1 cellular context compared by ENCODE assay signal in genomic region chrX:134236690-134237362, GRCh38.
TF ChIP-seq lines count a peak whose summit lies in the region.

Gene CCDC160 (plus strand): TSS chrX:134237182. CDS start chrX:134244801, 7,619 bp downstream.

TF ChIP-seq in H1, 55 proteins besides CTCF, POLR2A, EP300 and RAD21:
- TF ChIP-seq SRF (IDR thresholded peaks at IDR 0.05; ENCODE audit: low read depth, low read length): no peak
- TF ChIP-seq SIN3A (conservative IDR thresholded peaks at IDR 0.05 in 1 of 2, IDR thresholded peaks at IDR 0.05 in 1 of 2; ENCODE audit: low read depth in 1 of 2, low read length in 2 of 2): 0 out of 4 replicates have a peak, but pooled peaks of 1 of the 2 experiments have one; percentile 25
- TF ChIP-seq CHD2 (IDR thresholded peaks at IDR 0.05; ENCODE audit: low read length): no peak
- TF ChIP-seq KDM4A (IDR thresholded peaks at IDR 0.05; ENCODE audit: low read depth, low read length, severe bottlenecking): peak; percentile 50
- TF ChIP-seq NRF1 (IDR thresholded peaks at IDR 0.05; ENCODE audit: low read depth, low read length): peak; percentile 5; the same call in 1 of the 2 replicates
